In genomic region chr14:49893309-49894213, GRCh38 we compare ENCODE assay signal across 8 cellular contexts. TPM values are rescaled to one million over a fixed set of nuclear protein-coding genes. Genes with fewer than 3 reads are reported as not detected.
DNase-seq lines count a peak whose midpoint lies in the region; ATAC-seq and TF ChIP-seq lines count a peak whose summit lies in the region.

No MANE protein-coding gene starts in this region.

- H3K36me3 ChIP-seq in lung (ENCODE audit: control insufficient read depth in 2 of 2, insufficient read depth in 2 of 2, low read length in 2 of 2): peaks cover 0 to 5% of the 10 kb centered on the region in 2 donors

- peak; percentile 37 for ATAC-seq in GM21529 (IDR thresholded peaks at IDR 0.05; ENCODE audit: unreplicated experiment)
- peak; percentile 78 for ATAC-seq in lung (ENCODE audit: insufficient read depth, low FRiP score)

- H3K27ac ChIP-seq in cingulate gyrus (ENCODE audit: low read depth, low read length) (peak overlapping the region; percentile 94), lung (ENCODE audit: low read depth in 1 of 2, low read length in 1 of 2) (peak overlapping the region; percentile 99)

- peak overlapping the region; percentile 91 for H3K4me3 ChIP-seq in Jurkat, Clone E6-1 (ENCODE audit: low read length)
- H3K4me3 ChIP-seq in lung: peak overlapping the region; percentile 73

- 0% methylated on average over 82 to 85 of the region's 85 CpGs for WGBS in lung, 2 donors

- H3K27me3 ChIP-seq in lung (ENCODE audit: control insufficient read depth, insufficient read depth): no peaks in the 10 kb centered on the region

- peak; percentile 38 for DNase-seq in EL
- no peak for DNase-seq in Jurkat, Clone E6-1 (ENCODE audit: low read depth, low spot score)
- DNase-seq in activated CD4-positive, alpha-beta T cell treated with anti-CD3 and anti-CD28 coated beads for 24 hours (ENCODE audit: low read depth in 2 of 2): peak; percentile 66 to 78
- DNase-seq in lung (ENCODE audit: low spot score): peak; percentile 46
- peak; percentile 27 for DNase-seq in stimulated activated CD8-positive, alpha-beta memory T cell treated with anti-CD3 and anti-CD28 coated beads, Interleukin-15, amount 100 ng/mL, for 1 hour (ENCODE audit: low read depth)
- DNase-seq in putamen (ENCODE audit: low spot score): no peak

- peaks cover 0 to 2% of the 10 kb centered on the region in 2 donors for H3K9me3 ChIP-seq in lung (ENCODE audit: control insufficient read depth in 2 of 2, insufficient read depth in 1 of 2, low read length in 1 of 2)

- no peak for TF ChIP-seq CTCF in lung (IDR thresholded peaks at IDR 0.05; ENCODE audit: control extremely low read depth, extremely low read depth)

- H3K4me1 ChIP-seq in lung (ENCODE audit: control insufficient read depth in 2 of 2, insufficient read depth in 2 of 2, low read length in 2 of 2): peaks cover 2 to 4% of the 10 kb centered on the region in 2 donors

RNA-seq across cellular contexts. Expression of gene ARF6, which starts 0.7 kb away (rescaled TPM):
- 29.5 TPM for polyA plus RNA-seq in Jurkat, Clone E6-1 (2012; ENCODE audit: insufficient read depth, insufficient read length)
- 10 to 100 TPM; 46.2 to 58.9 TPM for total RNA-seq in lung
- polyA plus RNA-seq in lung: 10 to 100 TPM; 25.4 to 46.9 TPM

RNA-seq across cellular contexts. Expression of gene NEMF, which starts 41.0 kb away (rescaled TPM):
- polyA plus RNA-seq in Jurkat, Clone E6-1 (2012; ENCODE audit: insufficient read depth, insufficient read length): 29.2 TPM
- total RNA-seq in lung: 100 to 1,000 TPM in 1 of 2 donors, 10 to 100 TPM in 1; 48.8 to 145 TPM
- 10 to 100 TPM; 19.7 to 33.1 TPM for polyA plus RNA-seq in lung

Comparison
In these comparisons a context has a peak if more than half of its experiments do, and no peak if none do; other contexts are left out.
1. DNase-seq: peak in EL (single experiment), activated CD4-positive, alpha-beta T cell treated with anti-CD3 and anti-CD28 coated beads for 24 hours (2 of 2), lung (single experiment) and stimulated activated CD8-positive, alpha-beta memory T cell treated with anti-CD3 and anti-CD28 coated beads, Interleukin-15, amount 100 ng/mL, for 1 hour (single experiment); none in Jurkat, Clone E6-1 (single experiment) and putamen (single experiment).